ENCODE assay signal across 7 cellular contexts in genomic region chr2:187871506-187871905, GRCh38.
"Had no signal": no experiment of that assay in that cellular context is flagged by ENCODE, and none has a peak within 500 bp of the region (broad histone marks: within the 10 kb centered on the region; RNA-seq: fewer than 3 reads in every experiment).

No MANE protein-coding gene starts in this region.

- H2AFZ ChIP-seq: GM23338 had no signal

- H3K27ac ChIP-seq: HL-60 had no signal

- FAIRE-seq: H1, H54 had no signal

- H3K4me3 ChIP-seq: GM23338 had no signal

- H3K4me2 ChIP-seq: GM23338 had no signal

- DNase-seq: H9, HCEC 1CT, KG1 had no signal

- ATAC-seq: GM23338 had no signal
